14 cellular contexts compared by ENCODE assay signal in the genomic region with DNA sequence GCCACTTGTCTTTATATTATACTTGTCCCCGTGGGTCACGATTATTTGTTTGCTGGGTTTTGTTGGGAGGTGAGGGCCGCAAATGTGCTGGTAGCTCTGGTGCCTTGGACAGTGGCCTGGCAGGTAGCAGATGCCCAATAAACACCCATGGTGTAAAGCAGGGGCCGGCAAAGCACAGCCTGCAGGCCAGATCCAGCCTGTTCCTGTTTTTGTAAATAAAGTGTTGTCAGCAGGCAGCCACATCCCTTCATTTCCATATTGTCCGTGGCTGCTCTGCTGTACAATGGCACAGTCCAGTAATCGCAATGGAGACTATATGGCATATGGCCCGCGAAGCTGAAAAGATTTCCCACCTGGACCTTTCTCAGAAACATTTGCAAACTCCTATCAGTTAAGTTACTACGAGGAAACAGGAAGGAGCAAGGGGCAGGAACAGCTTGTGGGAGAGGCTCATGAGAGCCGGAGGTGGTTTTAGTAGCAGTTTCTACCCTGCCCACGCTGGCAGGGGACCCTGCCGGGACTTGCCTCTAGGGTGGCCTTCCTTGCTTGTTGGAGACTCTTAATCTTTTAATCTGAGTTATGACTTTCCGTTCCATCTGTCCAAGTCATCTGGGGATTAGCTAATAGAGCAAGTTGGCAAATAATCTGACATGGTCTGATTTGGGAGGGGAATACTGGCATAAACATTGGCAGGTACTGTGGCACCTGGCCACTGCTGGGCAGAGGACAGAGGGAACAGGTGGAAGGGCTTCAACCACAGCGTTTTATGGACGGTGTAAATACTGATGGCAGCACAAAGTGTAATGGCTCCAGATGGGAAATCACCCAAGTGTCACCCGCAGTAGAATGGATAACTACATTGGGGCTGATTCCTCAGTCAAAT. TPM values are rescaled to one million over a fixed set of nuclear protein-coding genes. Genes with fewer than 3 reads are reported as not detected.
DNase-seq lines count a peak whose midpoint lies in the region; ATAC-seq, FAIRE-seq and TF ChIP-seq lines count a peak whose summit lies in the region.
"Had no signal": no experiment of that assay in that cellular context is flagged by ENCODE, and none has a peak within 500 bp of the region (broad histone marks: within the 10 kb centered on the region; RNA-seq: fewer than 3 reads in every experiment).

No MANE protein-coding gene starts in this region.

- POLR2A ChIA-PET in GM12878 (lab: Charles Lee), result interaction anchor here (0.6 kb wide), 1 partner anchor 95 kb away, joined by 3 read pairs; no protein-coding TSS in a partner anchor

- no peak for TF ChIP-seq POLR2A in GM12878 (IDR thresholded peaks at IDR 0.05; ENCODE audit: low read depth, low read length)

- H3K9ac ChIP-seq in GM12878 (ENCODE audit: control insufficient read depth, insufficient read depth, low read length), result no peak overlapping the region
- no peak overlapping the region for H3K9ac ChIP-seq in mucosa of rectum (ENCODE audit: low read depth in 1 of 2, low read length in 2 of 2)
- H3K9ac ChIP-seq in neural progenitor cell, result no peak overlapping the region
- H3K9ac ChIP-seq: BLaER1 had no signal

- no peak for TF ChIP-seq EP300 in GM12878 (IDR thresholded peaks at IDR 0.05; ENCODE audit: borderline replicate concordance in 1 of 2, control insufficient read depth in 1 of 2, low read depth in 2 of 2, low read length in 2 of 2)

- H3K4me2 ChIP-seq in GM12878 (ENCODE audit: control insufficient read depth, insufficient read depth) (no peak overlapping the region), neural progenitor cell (no peak overlapping the region)
- H3K4me2 ChIP-seq: BLaER1 had no signal

- RAD21 ChIA-PET in GM12878 (lab: Charles Lee; ENCODE audit: unreplicated experiment), result interaction anchor here (1.4 kb wide), 1 partner anchor 56 kb away, joined by 4 read pairs; no protein-coding TSS in a partner anchor

- peak; percentile 37 for DNase-seq in CD1c-positive myeloid dendritic cell (ENCODE audit: extremely low spot score)
- DNase-seq in GM12878 (ENCODE audit: low read depth, low spot score), result no peak
- DNase-seq in inferior parietal cortex (ENCODE audit: extremely low spot score), result no peak
- DNase-seq in NCI-H2081 (lab: John Stamatoyannopoulos, UW), result no peak
- no peak for DNase-seq in neural progenitor cell (ENCODE audit: low spot score)
- DNase-seq: head of caudate nucleus, NCI-H187 treated with DMSO at 0.1 percent for 48 hours had no signal

- H3K79me2 ChIP-seq in GM12878 (ENCODE audit: control insufficient read depth, insufficient read depth, low read length) (no peaks in the 10 kb centered on the region), neural progenitor cell (ENCODE audit: low read depth) (no peaks in the 10 kb centered on the region)

- H3K27me3 ChIP-seq in GM12878 (replicated peaks in 1 of 2; ENCODE audit: control insufficient read depth in 2 of 2, insufficient read depth in 2 of 2, low read length in 1 of 2) (peaks cover 0 to 2% of the 10 kb centered on the region in 2 experiments; a peak in 1 of 4 replicates), mucosa of rectum (ENCODE audit: control insufficient read depth in 2 of 2, insufficient read depth in 2 of 2, low read length in 2 of 2) (peaks cover 0 to 5% of the 10 kb centered on the region in 2 donors), neural progenitor cell (no peaks in the 10 kb centered on the region)

- no peaks in the 10 kb centered on the region for H4K20me1 ChIP-seq in GM12878 (ENCODE audit: control insufficient read depth, insufficient read depth)
- H4K20me1 ChIP-seq in neural progenitor cell (ENCODE audit: low read depth), result no peaks in the 10 kb centered on the region
- H4K20me1 ChIP-seq: BLaER1 had no signal

- intact Hi-C loops in GM12878 (cut with micrococcal nuclease; ENCODE audit: unreplicated experiment), result no loop called here

- peaks cover 10% of the 10 kb centered on the region for H3K36me3 Mint-ChIP-seq in neural progenitor cell
- H3K36me3 Mint-ChIP-seq: natural killer cell treated with Interleukin-12 subunit alpha and Interleukin-12 subunit beta and Interleukin-15 and Interleukin-18, amount 100 ng/mL, for 72 hours had no signal

- no peak overlapping the region for H3K27ac Mint-ChIP-seq in neural progenitor cell
- H3K27ac Mint-ChIP-seq: natural killer cell treated with Interleukin-12 subunit alpha and Interleukin-12 subunit beta and Interleukin-15 and Interleukin-18, amount 100 ng/mL, for 72 hours had no signal

- no TSS peak for BruUV-seq in GM12878 (replicated peaks; lab: Mats Ljungman, UMichigan)

- H3F3A ChIP-seq in neural progenitor cell (ENCODE audit: low read depth), result no peaks in the 10 kb centered on the region

- no peak for FAIRE-seq in GM12878 (lab: Jason Lieb, UNC)
- FAIRE-seq: GM12892 had no signal

- H3K27ac ChIP-seq in GM12878 (ENCODE audit: control insufficient read depth, insufficient read depth) (no peak overlapping the region), mucosa of rectum (ENCODE audit: low read depth in 2 of 2, low read length in 2 of 2) (peak overlapping the region; percentile 46 to 61), neural progenitor cell (no peak overlapping the region)
- H3K27ac ChIP-seq: BLaER1 had no signal

- TF ChIP-seq RAD21 in GM12878 (IDR thresholded peaks at IDR 0.05; ENCODE audit: insufficient read depth, low read depth, low read length), result no peak

- no peak overlapping the region for H2AFZ ChIP-seq in GM12878 (ENCODE audit: control insufficient read depth, low read depth, low read length)
- H2AFZ ChIP-seq in neural progenitor cell (replicated peaks), result no peak overlapping the region

- TF ChIP-seq CTCF in GM12878 (IDR thresholded peaks at IDR 0.05 in 2 of 3, conservative IDR thresholded peaks at IDR 0.05 in 1 of 3; ENCODE audit: control insufficient read depth in 2 of 3, extremely low read depth in 1 of 3, insufficient read depth in 1 of 3, low read depth in 3 of 3, low read length in 3 of 3) (no peak), neural progenitor cell (IDR thresholded peaks at IDR 0.05) (no peak)

- no peak overlapping the region for H3K4me3 Mint-ChIP-seq in neural progenitor cell
- H3K4me3 Mint-ChIP-seq: central memory CD8-positive, alpha-beta T cell; natural killer cell treated with Interleukin-12 subunit alpha and Interleukin-12 subunit beta and Interleukin-15 and Interleukin-18, amount 100 ng/mL, for 72 hours had no signal

- peaks cover 7% of the 10 kb centered on the region for H3K27me3 Mint-ChIP-seq in neural progenitor cell (ENCODE audit: insufficient read depth, low read depth)

- ATAC-seq in HG03521 (IDR thresholded peaks at IDR 0.05; ENCODE audit: unreplicated experiment), result peak; percentile 54
- peak; percentile 76 for ATAC-seq in GM12878
- no peak for ATAC-seq in HG02588 (IDR thresholded peaks at IDR 0.05; ENCODE audit: unreplicated experiment)
- ATAC-seq: natural killer cell treated with Interleukin-12 subunit alpha and Interleukin-12 subunit beta and Interleukin-15 and Interleukin-18, amount 100 ng/mL, for 72 hours had no signal

- no peak overlapping the region for H3K4me3 ChIP-seq in GM12878
- H3K4me3 ChIP-seq in mucosa of rectum (ENCODE audit: low read length in 2 of 2), result no peak overlapping the region
- no peak overlapping the region for H3K4me3 ChIP-seq in neural progenitor cell
- H3K4me3 ChIP-seq: BLaER1 had no signal

- CTCF ChIA-PET in GM12878 (lab: Yijun Ruan, JAX), result interaction anchor here (0.9 to 3.0 kb wide), 4 partner anchors 11 to 56 kb away, joined by 3 to 17 read pairs (median 8); no protein-coding TSS in a partner anchor

- no peaks in the 10 kb centered on the region for H3K9me3 ChIP-seq in GM12878 (replicated peaks; ENCODE audit: control insufficient read depth, insufficient read depth, low read length)
- H3K9me3 ChIP-seq in mucosa of rectum (ENCODE audit: control insufficient read depth in 2 of 2, low read length in 2 of 2), result no peaks in the 10 kb centered on the region
- H3K9me3 ChIP-seq in neural progenitor cell (ENCODE audit: low read depth), result no peaks in the 10 kb centered on the region
- H3K9me3 ChIP-seq: BLaER1 had no signal

- 30% methylated on average over 16 of the region's 16 CpGs for WGBS in GM12878 (ENCODE audit: insufficient coverage, insufficient replicate concordance, low lambda C conversion rate, missing lambda C conversion rate)

- SMC1A ChIA-PET in GM12878 (lab: Charles Lee; ENCODE audit: uncharacterized antibody, unreplicated experiment), result interaction anchor here (1.1 to 1.5 kb wide), 5 partner anchors 8 to 421 kb away, joined by 3 to 6 read pairs (median 5); no protein-coding TSS in a partner anchor

- H3K36me3 ChIP-seq in GM12878 (ENCODE audit: control insufficient read depth in 2 of 2, insufficient read depth in 2 of 2, low read length in 1 of 2) (no peaks in the 10 kb centered on the region), mucosa of rectum (ENCODE audit: control insufficient read depth in 2 of 2, insufficient read depth in 2 of 2, low read length in 2 of 2) (no peaks in the 10 kb centered on the region), neural progenitor cell (no peaks in the 10 kb centered on the region)
- H3K36me3 ChIP-seq: BLaER1 had no signal

- H3K4me1 ChIP-seq in GM12878 (ENCODE audit: control insufficient read depth, insufficient read depth, low read length), result no peaks in the 10 kb centered on the region
- H3K4me1 ChIP-seq in mucosa of rectum (ENCODE audit: control insufficient read depth in 2 of 2, insufficient read depth in 2 of 2, low read length in 2 of 2), result peaks cover 3 to 9% of the 10 kb centered on the region in 2 donors
- no peaks in the 10 kb centered on the region for H3K4me1 ChIP-seq in neural progenitor cell

- H3K9me3 Mint-ChIP-seq in neural progenitor cell, result peaks cover 14% of the 10 kb centered on the region
- H3K9me3 Mint-ChIP-seq: central memory CD8-positive, alpha-beta T cell; natural killer cell treated with Interleukin-12 subunit alpha and Interleukin-12 subunit beta and Interleukin-15 and Interleukin-18, amount 100 ng/mL, for 72 hours had no signal

- peaks cover 23% of the 10 kb centered on the region for H3K4me1 Mint-ChIP-seq in neural progenitor cell
- H3K4me1 Mint-ChIP-seq: central memory CD8-positive, alpha-beta T cell had no signal

- in situ Hi-C loops in GM12878 (cut with MboI), result loop anchor here (25.0 kb wide), 1 partner anchor 1611 kb away; no protein-coding TSS in a partner anchor

RNA-seq across cellular contexts. Expression of a gene that starts 19.6 kb away (rescaled TPM):
- 3.0 TPM in 2 replicates for total RNA-seq in GM12878 (2013; cell fraction: nucleolus; rRNA removed)
- total RNA-seq in GM12878 (2014; rRNA removed) (4.0 and 4.1 TPM in 2 replicates), GM12878 (2014; rRNA removed; fragmentation: Illumina TruSeq; extraction: Trizol) (2.9 and 3.2 TPM in 2 replicates), GM12878 (2021) (6.9 and 8.0 TPM in 2 replicates), neural progenitor cell (ENCODE audit: low replicate concordance) (6.5 and 6.6 TPM in 2 replicates)
- not detected for polyA plus RNA-seq in GM12878 (2011; ENCODE audit: low read depth)
- polyA plus RNA-seq in GM12878 (2011; rRNA removed) (0.91 and 1.0 TPM in 2 replicates), GM12878 (2014; fragmentation: Illumina TruSeq; extraction: Trizol) (2.9 and 4.9 TPM in 2 replicates), GM12878 (2014; fragmentation: Nextera tagmentation; extraction: Ambion mirVana) (1 to 10 TPM in 1 of 2 experiments, under 1 TPM in 1; 0.90 to 1.1 TPM), GM12878 (2014; rRNA removed) (2.6 and 2.7 TPM in 2 replicates), GM12878 (2016; fragmentation: Nextera tagmentation; extraction: Ambion mirVana) (1 to 10 TPM; 3.2 to 4.3 TPM)
- 1.3 and 1.6 TPM in 2 replicates for polyA plus RNA-seq in GM12878 (2011; cell fraction: cytosol; rRNA removed)
- polyA plus RNA-seq in GM12878 (2011; cell fraction: nucleus; rRNA removed), result 0.86 and 1.6 TPM in 2 replicates
- polyA plus RNA-seq in GM12878 (2012), result 0.03 and 0.20 TPM in 2 replicates
- 2.8 and 3.7 TPM in 2 replicates for polyA minus RNA-seq in GM12878 (2011; rRNA and poly(A)+ RNA removed)
- 1.6 and 1.7 TPM in 2 replicates for polyA minus RNA-seq in GM12878 (2011; cell fraction: cytosol; rRNA and poly(A)+ RNA removed)
- polyA minus RNA-seq in GM12878 (2011; cell fraction: nucleus; rRNA and poly(A)+ RNA removed), result 0.73 and 2.3 TPM in 2 replicates
- total RNA-seq: natural killer cell treated with Interleukin-12 subunit alpha and Interleukin-12 subunit beta and Interleukin-15 and Interleukin-18, amount 100 ng/mL, for 72 hours had no signal

Comparison
In these comparisons a context has a peak if more than half of its experiments do, and no peak if none do; other contexts are left out.
1. H3K27ac ChIP-seq: peak in mucosa of rectum (2 of 2); none in GM12878 (single experiment) and neural progenitor cell (single experiment).